ENCODE assay signal across 25 cellular contexts in genomic region chr6:28751514-28751913, GRCh38.
"Had no signal": no experiment of that assay in that cellular context is flagged by ENCODE, and none has a peak within 500 bp of the region (broad histone marks: within the 10 kb centered on the region; RNA-seq: fewer than 3 reads in every experiment).

No MANE protein-coding gene starts in this region.

- H3K4me1 Mint-ChIP-seq: activated B cell treated with CpG ODN at 0.5 μM for 24 hours; activated CD4-positive, alpha-beta memory T cell treated with anti-CD3 and anti-CD28 coated beads, Interleukin-2, amount 10 ng/mL, durations not matched to agents 7 days and 5 days; activated CD4-positive, alpha-beta T cell treated with anti-CD3 and anti-CD28 coated beads, Interleukin-2, amount 10 ng/mL, durations not matched to agents 7 days and 5 days; activated naive CD8-positive, alpha-beta T cell treated with anti-CD3 and anti-CD28 coated beads, Interleukin-2, amount 10 ng/mL, durations not matched to agents 7 days and 5 days; activated T-helper 17 cell treated with anti-CD3 and anti-CD28 coated beads, Interleukin-2, amount 50 U/mL, for 72 hours had no signal

- H3K27ac ChIP-seq: PC-9 had no signal

- H3K27ac Mint-ChIP-seq: activated B cell treated with CpG ODN at 0.5 μM for 24 hours; activated CD4-positive, alpha-beta memory T cell treated with anti-CD3 and anti-CD28 coated beads, Interleukin-2, amount 10 ng/mL, durations not matched to agents 7 days and 5 days; activated CD4-positive, alpha-beta T cell treated with anti-CD3 and anti-CD28 coated beads, Interleukin-2, amount 10 ng/mL, durations not matched to agents 7 days and 5 days; activated naive CD8-positive, alpha-beta T cell treated with anti-CD3 and anti-CD28 coated beads, Interleukin-2, amount 10 ng/mL, durations not matched to agents 7 days and 5 days; activated T-helper 17 cell treated with anti-CD3 and anti-CD28 coated beads, Interleukin-2, amount 50 U/mL, for 72 hours; T-helper 1 cell treated with Interleukin-12 subunit alpha and Interleukin-12 subunit beta and Interleukin-4 antibody, amounts not matched to agents 30 μg/mL and 1 μg/mL, for 36 hours had no signal

- H3K36me3 ChIP-seq: adrenal gland, MG63 had no signal

- ATAC-seq: activated T-helper 17 cell treated with anti-CD3 and anti-CD28 coated beads, Interleukin-2, amount 50 U/mL, for 72 hours had no signal

- DNase-seq: activated B cell treated with CpG ODN at 0.5 μM for 24 hours; activated CD4-positive, alpha-beta memory T cell treated with anti-CD3 and anti-CD28 coated beads, Interleukin-2, amount 10 ng/mL, durations not matched to agents 7 days and 5 days; activated CD4-positive, alpha-beta T cell treated with anti-CD3 and anti-CD28 coated beads for 1 hour; activated CD4-positive, alpha-beta T cell treated with anti-CD3 and anti-CD28 coated beads, Interleukin-2, amount 10 ng/mL, durations not matched to agents 7 days and 5 days; activated naive CD4-positive, alpha-beta T cell treated with anti-CD3 and anti-CD28 coated beads, Interleukin-2, amount 50 U/mL, for 16 hours; activated naive CD8-positive, alpha-beta T cell treated with anti-CD3 and anti-CD28 coated beads, Interleukin-2, amount 10 ng/mL, durations not matched to agents 7 days and 5 days; activated T-cell treated with anti-CD3 and anti-CD28 coated beads for 4 hours; activated T-cell treated with anti-CD3 and anti-CD28 coated beads, Interleukin-2, amount 50 U/mL, for 48 hours; adrenal gland; anterior cingulate cortex; cerebellar nuclear complex; MG63; MV-4-11; NCI-H1092 treated with DMSO at 0.1 percent for 48 hours; NCI-H1436; NCI-H187; NCI-H2081; NCI-H510A treated with DMSO at 0.1 percent for 48 hours; NCI-H69; NK-92 treated with Interleukin-12 subunit alpha and Interleukin-12 subunit beta, amount 100 ng/mL, for 24 hours; PC-9; SHP77 treated with DMSO at 0.1 percent for 48 hours; T-helper 9 cell had no signal

- H3K36me3 Mint-ChIP-seq: activated naive CD8-positive, alpha-beta T cell treated with anti-CD3 and anti-CD28 coated beads, Interleukin-2, amount 10 ng/mL, durations not matched to agents 7 days and 5 days had no signal

- H3K4me1 ChIP-seq: adrenal gland had no signal

- H3K9me3 ChIP-seq: adrenal gland, MG63 had no signal

- H3K4me3 ChIP-seq: adrenal gland, MG63, PC-9 had no signal

- H3K4me3 Mint-ChIP-seq: activated B cell treated with CpG ODN at 0.5 μM for 24 hours; activated CD4-positive, alpha-beta memory T cell treated with anti-CD3 and anti-CD28 coated beads, Interleukin-2, amount 10 ng/mL, durations not matched to agents 7 days and 5 days; activated CD4-positive, alpha-beta T cell treated with anti-CD3 and anti-CD28 coated beads, Interleukin-2, amount 10 ng/mL, durations not matched to agents 7 days and 5 days; activated naive CD8-positive, alpha-beta T cell treated with anti-CD3 and anti-CD28 coated beads, Interleukin-2, amount 10 ng/mL, durations not matched to agents 7 days and 5 days; activated T-helper 17 cell treated with anti-CD3 and anti-CD28 coated beads, Interleukin-2, amount 50 U/mL, for 72 hours; T-helper 1 cell treated with Interleukin-12 subunit alpha and Interleukin-12 subunit beta and Interleukin-4 antibody, amounts not matched to agents 30 μg/mL and 1 μg/mL, for 36 hours had no signal

- H3K27me3 ChIP-seq: adrenal gland, MG63 had no signal
